8 cellular contexts compared by ENCODE assay signal in the genomic region with DNA sequence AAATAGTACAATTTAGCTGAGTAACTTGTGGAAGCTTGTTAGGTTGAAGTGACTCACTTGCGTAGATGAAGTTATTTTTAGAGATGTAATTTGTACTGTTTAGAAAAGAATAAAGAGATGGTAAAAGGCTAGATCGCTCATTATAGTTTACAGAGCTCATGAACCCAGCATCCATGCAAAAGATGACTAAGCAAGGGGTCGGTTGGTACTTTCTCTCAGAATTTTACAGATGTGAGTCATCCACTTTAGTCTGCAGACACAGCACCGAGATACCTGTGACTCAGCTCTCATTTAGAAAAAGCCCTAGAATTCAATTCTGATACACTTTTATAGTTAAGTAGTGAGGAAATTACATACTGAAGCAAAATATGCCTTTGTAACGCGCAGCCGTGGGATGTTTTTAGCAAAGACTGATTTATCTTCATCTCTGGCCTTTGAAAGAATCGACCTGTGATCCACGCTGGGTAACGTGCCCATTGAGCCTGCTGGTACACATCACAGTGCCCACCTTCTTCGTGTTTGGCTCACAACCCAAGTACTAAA.
A peak's percentile ranks its signal among the peaks of the same experiment; 100 is the strongest.
DNase-seq lines count a peak whose midpoint lies in the region; ATAC-seq and TF ChIP-seq lines count a peak whose summit lies in the region.

No MANE protein-coding gene starts in this region.

- peaks cover 28% of the 10 kb centered on the region for H3K36me3 Mint-ChIP-seq in activated CD4-positive, alpha-beta memory T cell treated with anti-CD3 and anti-CD28 coated beads, Interleukin-2, amount 10 ng/mL, durations not matched to agents 7 days and 5 days (ENCODE audit: low read depth)
- H3K36me3 Mint-ChIP-seq in stimulated activated naive B cell treated with anti-CD40 and anti-IgM and Interleukin-4, amounts not matched to agents 10 μg/mL and 1 μg/mL and 100 μg/mL, for 72 hours, result peaks cover 9 to 44% of the 10 kb centered on the region in 2 donors

- intact Hi-C loops in left ventricle myocardium inferior (cut with micrococcal nuclease), result no loop called here

- H3K36me3 ChIP-seq in left ventricle myocardium inferior, result no peaks in the 10 kb centered on the region

- H3K9me3 Mint-ChIP-seq in activated CD4-positive, alpha-beta memory T cell treated with anti-CD3 and anti-CD28 coated beads, Interleukin-2, amount 10 ng/mL, durations not matched to agents 7 days and 5 days, result no peaks in the 10 kb centered on the region
- peaks cover 0 to 3% of the 10 kb centered on the region in 2 donors for H3K9me3 Mint-ChIP-seq in stimulated activated naive B cell treated with anti-CD40 and anti-IgM and Interleukin-4, amounts not matched to agents 10 μg/mL and 1 μg/mL and 100 μg/mL, for 72 hours

- POLR2A ChIA-PET in activated CD4-positive, alpha-beta memory T cell treated with anti-CD3 and anti-CD28 coated beads, Interleukin-2, amount 10 ng/mL, durations not matched to agents 7 days and 5 days (lab: Charles Lee), result interaction anchor here (0.9 to 3.5 kb wide), 5 partner anchors 24 to 386 kb away, joined by 3 to 36 read pairs (median 4); a partner anchor contains a TSS

- peak overlapping the region; percentile 69 for H3K27ac ChIP-seq in left ventricle myocardium inferior (replicated peaks)

- ATAC-seq in HG03439 (IDR thresholded peaks at IDR 0.05; ENCODE audit: unreplicated experiment), result peak; percentile 59
- ATAC-seq in stimulated activated naive B cell treated with anti-CD40 and anti-IgM and Interleukin-4, amounts not matched to agents 10 μg/mL and 1 μg/mL and 100 μg/mL, for 72 hours (replicated peaks), result peak; percentile 63 to 73

- peak; percentile 55 for DNase-seq in SIG-M5 treated with dmso at 0.1 percent for 504 hours (lab: John Stamatoyannopoulos, UW; ENCODE audit: unreplicated experiment)
- no peak for DNase-seq in SIG-M5 (lab: John Stamatoyannopoulos, UW)
- DNase-seq in activated CD4-positive, alpha-beta memory T cell treated with anti-CD3 and anti-CD28 coated beads, Interleukin-2, amount 10 ng/mL, durations not matched to agents 7 days and 5 days, result peak; percentile 42
- DNase-seq in left ventricle myocardium inferior, result no peak
- DNase-seq in stimulated activated naive B cell treated with anti-CD40 and anti-IgM and Interleukin-4, amounts not matched to agents 10 μg/mL and 1 μg/mL and 100 μg/mL, for 72 hours, result no peak
- DNase-seq in GF-D8 (lab: John Stamatoyannopoulos, UW), result no peak
- no peak for DNase-seq in NCI-H2081 (lab: John Stamatoyannopoulos, UW)

- H3K4me3 Mint-ChIP-seq in activated CD4-positive, alpha-beta memory T cell treated with anti-CD3 and anti-CD28 coated beads, Interleukin-2, amount 10 ng/mL, durations not matched to agents 7 days and 5 days, result no peak overlapping the region
- no peak overlapping the region for H3K4me3 Mint-ChIP-seq in stimulated activated naive B cell treated with anti-CD40 and anti-IgM and Interleukin-4, amounts not matched to agents 10 μg/mL and 1 μg/mL and 100 μg/mL, for 72 hours

- no peak overlapping the region for H3K4me3 ChIP-seq in left ventricle myocardium inferior

- no peaks in the 10 kb centered on the region for H3K27me3 Mint-ChIP-seq in activated CD4-positive, alpha-beta memory T cell treated with anti-CD3 and anti-CD28 coated beads, Interleukin-2, amount 10 ng/mL, durations not matched to agents 7 days and 5 days
- no peaks in the 10 kb centered on the region for H3K27me3 Mint-ChIP-seq in stimulated activated naive B cell treated with anti-CD40 and anti-IgM and Interleukin-4, amounts not matched to agents 10 μg/mL and 1 μg/mL and 100 μg/mL, for 72 hours

- TF ChIP-seq CTCF in left ventricle myocardium inferior (IDR thresholded peaks at IDR 0.05; ENCODE audit: borderline replicate concordance), result no peak

- H3K4me1 ChIP-seq in left ventricle myocardium inferior, result peaks cover 41% of the 10 kb centered on the region

- peaks cover 59% of the 10 kb centered on the region for H3K4me1 Mint-ChIP-seq in activated CD4-positive, alpha-beta memory T cell treated with anti-CD3 and anti-CD28 coated beads, Interleukin-2, amount 10 ng/mL, durations not matched to agents 7 days and 5 days
- peaks cover 8 to 9% of the 10 kb centered on the region in 2 donors for H3K4me1 Mint-ChIP-seq in stimulated activated naive B cell treated with anti-CD40 and anti-IgM and Interleukin-4, amounts not matched to agents 10 μg/mL and 1 μg/mL and 100 μg/mL, for 72 hours

- CTCF ChIA-PET in activated CD4-positive, alpha-beta memory T cell treated with anti-CD3 and anti-CD28 coated beads, Interleukin-2, amount 10 ng/mL, durations not matched to agents 7 days and 5 days (lab: Charles Lee), result interaction anchor here (0.5 to 1.9 kb wide), 6 partner anchors 21 to 1202 kb away, joined by 3 to 6 read pairs (median 4); no protein-coding TSS in a partner anchor

- H3K9me3 ChIP-seq in left ventricle myocardium inferior (replicated peaks), result no peaks in the 10 kb centered on the region

- peak overlapping the region; percentile 31 for H3K27ac Mint-ChIP-seq in activated CD4-positive, alpha-beta memory T cell treated with anti-CD3 and anti-CD28 coated beads, Interleukin-2, amount 10 ng/mL, durations not matched to agents 7 days and 5 days
- no peak overlapping the region for H3K27ac Mint-ChIP-seq in stimulated activated naive B cell treated with anti-CD40 and anti-IgM and Interleukin-4, amounts not matched to agents 10 μg/mL and 1 μg/mL and 100 μg/mL, for 72 hours

- no peaks in the 10 kb centered on the region for H3K27me3 ChIP-seq in left ventricle myocardium inferior (ENCODE audit: low read depth)

Comparison
In these comparisons a context has a peak if more than half of its experiments do, and no peak if none do; other contexts are left out.
1. DNase-seq: peak in SIG-M5 treated with dmso at 0.1 percent for 504 hours (single experiment) and activated CD4-positive, alpha-beta memory T cell treated with anti-CD3 and anti-CD28 coated beads, Interleukin-2, amount 10 ng/mL, durations not matched to agents 7 days and 5 days (single experiment); none in SIG-M5 (single experiment), left ventricle myocardium inferior (single experiment), stimulated activated naive B cell treated with anti-CD40 and anti-IgM and Interleukin-4, amounts not matched to agents 10 μg/mL and 1 μg/mL and 100 μg/mL, for 72 hours (single experiment), GF-D8 (single experiment) and NCI-H2081 (0 of 2).